14 cellular contexts compared by ENCODE assay signal in the genomic region with DNA sequence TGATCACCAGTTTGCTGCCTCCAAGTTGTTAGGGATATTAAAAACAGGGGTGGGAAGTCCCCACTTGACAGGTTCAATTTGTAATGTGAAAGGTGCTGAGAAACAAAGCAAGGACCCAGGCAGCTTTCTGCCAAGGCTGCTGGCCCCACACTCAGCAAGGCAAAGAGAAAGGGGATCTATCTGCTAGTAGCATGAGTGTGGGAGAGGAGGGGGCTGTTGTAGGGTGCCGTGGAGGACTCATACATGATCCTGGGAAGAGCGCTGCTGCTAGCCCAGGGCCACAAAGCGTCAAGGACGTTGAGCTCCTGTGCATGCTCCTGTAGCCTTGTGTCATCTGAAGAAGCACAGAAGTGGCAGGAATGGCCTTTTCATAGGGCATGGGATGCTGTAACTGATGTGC.
"Had no signal": no experiment of that assay in that cellular context is flagged by ENCODE, and none has a peak within 500 bp of the region (broad histone marks: within the 10 kb centered on the region; RNA-seq: fewer than 3 reads in every experiment).

No MANE protein-coding gene starts in this region.

- H3K4me1 ChIP-seq: ascending aorta, esophagus muscularis mucosa, heart right ventricle, psoas muscle, tibial artery had no signal

- H3K4me3 Mint-ChIP-seq: nephron had no signal

- H3K4me1 Mint-ChIP-seq: nephron had no signal

- H3K27ac Mint-ChIP-seq: nephron had no signal

- H3K27me3 ChIP-seq: ascending aorta, esophagus muscularis mucosa, heart right ventricle, tibial artery had no signal

- H3K36me3 ChIP-seq: ascending aorta had no signal

- DNase-seq: cortex of kidney; heart right ventricle; left cardiac atrium; mesenchymal stem cell; mucosa of descending colon; psoas muscle; right cardiac atrium; stimulated activated naive CD4-positive, alpha-beta T cell treated with Interleukin-2 at 50 U/mL for 16 hours; SW 1271; T1000; tibial artery had no signal

- ATAC-seq: heart right ventricle, left cardiac atrium, mucosa of descending colon, psoas muscle had no signal

- H3K27ac ChIP-seq: ascending aorta, esophagus muscularis mucosa, heart right ventricle, psoas muscle, tibial artery had no signal

- H3K4me3 ChIP-seq: ascending aorta, esophagus muscularis mucosa, heart right ventricle, mucosa of descending colon, psoas muscle, tibial artery had no signal
